ENCODE assay signal across 8 cellular contexts in genomic region chr1:159854693-159855192, GRCh38. TPM values are rescaled to one million over a fixed set of nuclear protein-coding genes. Genes with fewer than 3 reads are reported as not detected.
DNase-seq lines count a peak whose midpoint lies in the region; ATAC-seq, FAIRE-seq and TF ChIP-seq lines count a peak whose summit lies in the region.

No MANE protein-coding gene starts in this region.

- TF ChIP-seq EP300 in HepG2 (IDR thresholded peaks at IDR 0.05; ENCODE audit: low read depth in 2 of 2, low read length in 2 of 2) = no peak
- no peak for TF ChIP-seq EP300 in HepG2 (CRISPR knock-in tag; IDR thresholded peaks at IDR 0.05; ENCODE audit: borderline replicate concordance)

- DNase-seq in NCI-H345 (lab: John Stamatoyannopoulos, UW) = peak; percentile 80
- DNase-seq in activated CD4-positive, alpha-beta memory T cell treated with anti-CD3 and anti-CD28 coated beads for 36 hours = peak; percentile 86
- peak; percentile 7 for DNase-seq in HepG2 (ENCODE audit: low spot score)
- peak; percentile 75 to 82 for DNase-seq in stimulated activated CD4-positive, alpha-beta T cell treated with anti-CD3 and anti-CD28 coated beads, Interleukin-2, amount 100 ng/mL, for 24 hours
- DNase-seq in SJCRH30 = no peak

- intact Hi-C loops in activated CD4-positive, alpha-beta memory T cell treated with anti-CD3 and anti-CD28 coated beads for 36 hours (cut with micrococcal nuclease) = loop anchor here (2.0 kb wide), 3 partner anchors 28 to 74 kb away; partner anchors contain the start of genes DUSP23 and SLAMF8
- intact Hi-C loops in dendritic cell treated with granulocyte-macrophage colony-stimulating factor and Interleukin-4, amounts not matched to agents 40 ng/mL and 50 ng/mL, for 4 days (cut with micrococcal nuclease) = no loop called here
- intact Hi-C loops in HepG2 (cut with micrococcal nuclease; ENCODE audit: unreplicated experiment) = no loop called here

- H3K4me2 ChIP-seq in HepG2 (ENCODE audit: low read depth, low read length) = peak overlapping the region; percentile 42

- H3K4me1 Mint-ChIP-seq in activated CD4-positive, alpha-beta memory T cell treated with anti-CD3 and anti-CD28 coated beads for 36 hours (ENCODE audit: low read depth) = peaks cover 10% of the 10 kb centered on the region
- H3K4me1 Mint-ChIP-seq in dendritic cell treated with granulocyte-macrophage colony-stimulating factor and Interleukin-4, amounts not matched to agents 40 ng/mL and 50 ng/mL, for 4 days (ENCODE audit: low read depth) = peaks cover 59% of the 10 kb centered on the region

- H3K4me3 ChIP-seq in HepG2 (replicated peaks in 1 of 3; ENCODE audit: insufficient read depth in 1 of 3, low read depth in 2 of 3, low read length in 3 of 3) = peak overlapping the region in 1 of 3 experiments; percentile 33; a peak in 2 of 6 replicates
- H3K4me3 ChIP-seq in SJCRH30 = no peak overlapping the region

- no peaks in the 10 kb centered on the region for H3K36me3 Mint-ChIP-seq in activated CD4-positive, alpha-beta memory T cell treated with anti-CD3 and anti-CD28 coated beads for 36 hours
- no peaks in the 10 kb centered on the region for H3K36me3 Mint-ChIP-seq in dendritic cell treated with granulocyte-macrophage colony-stimulating factor and Interleukin-4, amounts not matched to agents 40 ng/mL and 50 ng/mL, for 4 days (ENCODE audit: low read depth)

- CTCF ChIA-PET in activated CD4-positive, alpha-beta memory T cell treated with anti-CD3 and anti-CD28 coated beads for 36 hours (lab: Charles Lee) = no interaction called here
- CTCF ChIA-PET in HepG2 (lab: Yijun Ruan, JAX; ENCODE audit: low intra/inter-chr PET ratio, low total read pairs) = no interaction called here

- H3K27me3 Mint-ChIP-seq in activated CD4-positive, alpha-beta memory T cell treated with anti-CD3 and anti-CD28 coated beads for 36 hours = no peaks in the 10 kb centered on the region
- H3K27me3 Mint-ChIP-seq in dendritic cell treated with granulocyte-macrophage colony-stimulating factor and Interleukin-4, amounts not matched to agents 40 ng/mL and 50 ng/mL, for 4 days = peaks cover 17% of the 10 kb centered on the region

- peak overlapping the region; percentile 79 for H3K4me3 Mint-ChIP-seq in activated CD4-positive, alpha-beta memory T cell treated with anti-CD3 and anti-CD28 coated beads for 36 hours
- peak overlapping the region; percentile 72 for H3K4me3 Mint-ChIP-seq in dendritic cell treated with granulocyte-macrophage colony-stimulating factor and Interleukin-4, amounts not matched to agents 40 ng/mL and 50 ng/mL, for 4 days

- H3K4me1 ChIP-seq in HepG2 (ENCODE audit: insufficient read depth, low read length) = no peaks in the 10 kb centered on the region
- H3K4me1 ChIP-seq in SJCRH30 = no peaks in the 10 kb centered on the region

- TF ChIP-seq POLR2A in HepG2 (IDR thresholded peaks at IDR 0.05; ENCODE audit: insufficient read depth in 1 of 2, low read depth in 2 of 2, low read length in 2 of 2) = no peak

- H3K9ac ChIP-seq in HepG2 (ENCODE audit: insufficient read depth, low read depth, low read length) = no peak overlapping the region

- in situ Hi-C loops in HepG2 (cut with HindIII; ENCODE audit: extremely low pct_ligation_motif_present, low pct_unique_long_range_greater_than_20kb) = no loop called here

- H4K20me1 ChIP-seq in HepG2 (ENCODE audit: insufficient read depth, low read length) = no peaks in the 10 kb centered on the region

- H3K9me3 Mint-ChIP-seq in activated CD4-positive, alpha-beta memory T cell treated with anti-CD3 and anti-CD28 coated beads for 36 hours = no peaks in the 10 kb centered on the region
- no peaks in the 10 kb centered on the region for H3K9me3 Mint-ChIP-seq in dendritic cell treated with granulocyte-macrophage colony-stimulating factor and Interleukin-4, amounts not matched to agents 40 ng/mL and 50 ng/mL, for 4 days

- H3K27ac ChIP-seq in HepG2 (ENCODE audit: extremely low read length, insufficient read depth, low read length) = no peak overlapping the region
- H3K27ac ChIP-seq in SJCRH30 = no peak overlapping the region

- no peaks in the 10 kb centered on the region for H3K36me3 ChIP-seq in HepG2 (replicated peaks in 1 of 2; ENCODE audit: control insufficient read depth in 1 of 2, insufficient read depth in 2 of 2, low read length in 2 of 2)
- H3K36me3 ChIP-seq in SJCRH30 = no peaks in the 10 kb centered on the region

- TF ChIP-seq CTCF in HepG2 (CRISPR knock-in tag; IDR thresholded peaks at IDR 0.05) = no peak

- no peaks in the 10 kb centered on the region for H3K79me2 ChIP-seq in HepG2 (ENCODE audit: insufficient read depth, low read length)

- POLR2A ChIA-PET in activated CD4-positive, alpha-beta memory T cell treated with anti-CD3 and anti-CD28 coated beads for 36 hours (lab: Charles Lee) = interaction anchor here (0.9 to 1.9 kb wide), 5 partner anchors 15 to 73 kb away, joined by 3 to 4 read pairs (median 4); partner anchors contain the start of gene TAGLN2
- POLR2A ChIA-PET in HepG2 (lab: Yijun Ruan, JAX) = no interaction called here

- H3K27ac Mint-ChIP-seq in activated CD4-positive, alpha-beta memory T cell treated with anti-CD3 and anti-CD28 coated beads for 36 hours = peak overlapping the region; percentile 3
- peak overlapping the region; percentile 18 for H3K27ac Mint-ChIP-seq in dendritic cell treated with granulocyte-macrophage colony-stimulating factor and Interleukin-4, amounts not matched to agents 40 ng/mL and 50 ng/mL, for 4 days

- H3K27me3 ChIP-seq in HepG2 (ENCODE audit: control insufficient read depth in 1 of 2, insufficient read depth in 2 of 2, low read length in 2 of 2) = peaks cover 4 to 27% of the 10 kb centered on the region in 2 experiments; a peak in 4 of 5 replicates
- H3K27me3 ChIP-seq in SJCRH30 = no peaks in the 10 kb centered on the region

- no peaks in the 10 kb centered on the region for H3K9me3 ChIP-seq in HepG2 (ENCODE audit: low read length)
- H3K9me3 ChIP-seq in SJCRH30 (replicated peaks) = no peaks in the 10 kb centered on the region

- no peak overlapping the region for H2AFZ ChIP-seq in HepG2 (ENCODE audit: low read length)

- WGBS in HepG2 (ENCODE audit: low lambda C conversion rate) = 0% methylated on average over 4 of the region's 59 CpGs

- peak; percentile 92 for ATAC-seq in GM18511 (IDR thresholded peaks at IDR 0.05; ENCODE audit: unreplicated experiment)
- ATAC-seq in HG02943 (IDR thresholded peaks at IDR 0.05; ENCODE audit: low read depth, unreplicated experiment) = peak; percentile 62
- peak; percentile 86 for ATAC-seq in HepG2

- no peak for TF ChIP-seq RAD21 in HepG2 (CRISPR knock-in tag; IDR thresholded peaks at IDR 0.05)

- FAIRE-seq in HepG2 (lab: Jason Lieb, UNC) = no peak

- BruUV-seq in HepG2 (replicated peaks; lab: Mats Ljungman, UMichigan) = no TSS peak

RNA-seq across cellular contexts. Expression of gene VSIG8, which starts 7.7 kb away (rescaled TPM):
- not detected for total RNA-seq in activated CD4-positive, alpha-beta memory T cell treated with anti-CD3 and anti-CD28 coated beads for 36 hours
- not detected in 2 replicates for total RNA-seq in HepG2 (2016; rRNA removed; fragmentation: Illumina TruSeq; extraction: Trizol)
- total RNA-seq in HepG2 (2016; cell fraction: cytosol; rRNA removed; fragmentation: Illumina TruSeq; extraction: Trizol; ENCODE audit: low read depth) = not detected in 2 replicates
- total RNA-seq in HepG2 (2016; cell fraction: insoluble cytoplasmic fraction; rRNA removed; fragmentation: Illumina TruSeq; extraction: Trizol) = not detected in 2 replicates
- not detected in 2 replicates for total RNA-seq in HepG2 (2016; cell fraction: membrane; rRNA removed; fragmentation: Illumina TruSeq; extraction: Trizol)
- total RNA-seq in HepG2 (2016; cell fraction: nucleus; rRNA removed; fragmentation: Illumina TruSeq; extraction: Trizol) = not detected in 2 replicates
- polyA plus RNA-seq in HepG2 (2011; rRNA removed) = not detected in 2 replicates
- polyA plus RNA-seq in HepG2 (2011; cell fraction: cytosol; rRNA removed) = not detected in 2 replicates
- not detected in 2 replicates for polyA plus RNA-seq in HepG2 (2011; cell fraction: nucleus; rRNA removed)
- not detected in 2 replicates for polyA plus RNA-seq in HepG2 (2012)
- polyA plus RNA-seq in HepG2 (2016; cell fraction: cytosol; fragmentation: Illumina TruSeq; extraction: Trizol; ENCODE audit: low read depth) = not detected in 2 replicates
- not detected in 2 replicates for polyA plus RNA-seq in HepG2 (2016; cell fraction: insoluble cytoplasmic fraction; fragmentation: Illumina TruSeq; extraction: Trizol; ENCODE audit: low read depth)
- polyA plus RNA-seq in HepG2 (2016; cell fraction: membrane; fragmentation: Illumina TruSeq; extraction: Trizol; ENCODE audit: low read depth) = not detected in 2 replicates
- not detected in 2 replicates for polyA plus RNA-seq in HepG2 (2016; cell fraction: nucleus; fragmentation: Illumina TruSeq; extraction: Trizol; ENCODE audit: insufficient read depth, low read depth)
- polyA minus RNA-seq in HepG2 (2011; rRNA and poly(A)+ RNA removed; ENCODE audit: low replicate concordance) = not detected in 2 replicates
- polyA minus RNA-seq in HepG2 (2011; cell fraction: cytosol; rRNA and poly(A)+ RNA removed) = not detected in 2 replicates
- not detected in 2 replicates for polyA minus RNA-seq in HepG2 (2011; cell fraction: nucleus; rRNA and poly(A)+ RNA removed)
- not detected in 2 replicates for total RNA-seq in SJCRH30 (2014; rRNA removed; shearing (Covaris generic))

RNA-seq across cellular contexts. Expression of gene SLAMF8, which starts 28.1 kb away (rescaled TPM):
- under 1 TPM; 0.53 to 0.55 TPM for total RNA-seq in activated CD4-positive, alpha-beta memory T cell treated with anti-CD3 and anti-CD28 coated beads for 36 hours
- total RNA-seq in HepG2 (2016; rRNA removed; fragmentation: Illumina TruSeq; extraction: Trizol) = not detected in 2 replicates
- not detected in 2 replicates for total RNA-seq in HepG2 (2016; cell fraction: cytosol; rRNA removed; fragmentation: Illumina TruSeq; extraction: Trizol; ENCODE audit: low read depth)
- total RNA-seq in HepG2 (2016; cell fraction: insoluble cytoplasmic fraction; rRNA removed; fragmentation: Illumina TruSeq; extraction: Trizol) = not detected in 2 replicates
- total RNA-seq in HepG2 (2016; cell fraction: membrane; rRNA removed; fragmentation: Illumina TruSeq; extraction: Trizol) = not detected in 2 replicates
- not detected in 2 replicates for total RNA-seq in HepG2 (2016; cell fraction: nucleus; rRNA removed; fragmentation: Illumina TruSeq; extraction: Trizol)
- not detected in 2 replicates for polyA plus RNA-seq in HepG2 (2011; rRNA removed)
- polyA plus RNA-seq in HepG2 (2011; cell fraction: cytosol; rRNA removed) = not detected in 2 replicates
- not detected in 2 replicates for polyA plus RNA-seq in HepG2 (2011; cell fraction: nucleus; rRNA removed)
- not detected in 2 replicates for polyA plus RNA-seq in HepG2 (2012)
- not detected in 2 replicates for polyA plus RNA-seq in HepG2 (2016; cell fraction: cytosol; fragmentation: Illumina TruSeq; extraction: Trizol; ENCODE audit: low read depth)
- polyA plus RNA-seq in HepG2 (2016; cell fraction: insoluble cytoplasmic fraction; fragmentation: Illumina TruSeq; extraction: Trizol; ENCODE audit: low read depth) = not detected in 2 replicates
- polyA plus RNA-seq in HepG2 (2016; cell fraction: membrane; fragmentation: Illumina TruSeq; extraction: Trizol; ENCODE audit: low read depth) = not detected in 2 replicates
- polyA plus RNA-seq in HepG2 (2016; cell fraction: nucleus; fragmentation: Illumina TruSeq; extraction: Trizol; ENCODE audit: insufficient read depth, low read depth) = not detected in 2 replicates
- polyA minus RNA-seq in HepG2 (2011; rRNA and poly(A)+ RNA removed; ENCODE audit: low replicate concordance) = not detected in 2 replicates
- not detected in 2 replicates for polyA minus RNA-seq in HepG2 (2011; cell fraction: cytosol; rRNA and poly(A)+ RNA removed)
- not detected in 2 replicates for polyA minus RNA-seq in HepG2 (2011; cell fraction: nucleus; rRNA and poly(A)+ RNA removed)
- total RNA-seq in SJCRH30 (2014; rRNA removed; shearing (Covaris generic)) = 0.05 TPM in 1 of 2 replicates, not detected in the other

RNA-seq across cellular contexts. Expression of gene CFAP45, which starts 45.2 kb away (rescaled TPM):
- total RNA-seq in activated CD4-positive, alpha-beta memory T cell treated with anti-CD3 and anti-CD28 coated beads for 36 hours = 1 to 10 TPM; 2.1 to 2.2 TPM
- not detected in 2 replicates for total RNA-seq in HepG2 (2016; rRNA removed; fragmentation: Illumina TruSeq; extraction: Trizol)
- total RNA-seq in HepG2 (2016; cell fraction: cytosol; rRNA removed; fragmentation: Illumina TruSeq; extraction: Trizol; ENCODE audit: low read depth) = not detected in 2 replicates
- not detected in 2 replicates for total RNA-seq in HepG2 (2016; cell fraction: insoluble cytoplasmic fraction; rRNA removed; fragmentation: Illumina TruSeq; extraction: Trizol)
- not detected in 2 replicates for total RNA-seq in HepG2 (2016; cell fraction: membrane; rRNA removed; fragmentation: Illumina TruSeq; extraction: Trizol)
- total RNA-seq in HepG2 (2016; cell fraction: nucleus; rRNA removed; fragmentation: Illumina TruSeq; extraction: Trizol) = not detected in 2 replicates
- polyA plus RNA-seq in HepG2 (2011; rRNA removed) = not detected in 2 replicates
- polyA plus RNA-seq in HepG2 (2011; cell fraction: cytosol; rRNA removed) = 0.09 TPM in 1 of 2 replicates, not detected in the other
- polyA plus RNA-seq in HepG2 (2011; cell fraction: nucleus; rRNA removed) = not detected in 2 replicates
- polyA plus RNA-seq in HepG2 (2012) = 0.13 TPM in 1 of 2 replicates, not detected in the other
- polyA plus RNA-seq in HepG2 (2016; cell fraction: cytosol; fragmentation: Illumina TruSeq; extraction: Trizol; ENCODE audit: low read depth) = not detected in 2 replicates
- not detected in 2 replicates for polyA plus RNA-seq in HepG2 (2016; cell fraction: insoluble cytoplasmic fraction; fragmentation: Illumina TruSeq; extraction: Trizol; ENCODE audit: low read depth)
- polyA plus RNA-seq in HepG2 (2016; cell fraction: membrane; fragmentation: Illumina TruSeq; extraction: Trizol; ENCODE audit: low read depth) = not detected in 2 replicates
- not detected in 2 replicates for polyA plus RNA-seq in HepG2 (2016; cell fraction: nucleus; fragmentation: Illumina TruSeq; extraction: Trizol; ENCODE audit: insufficient read depth, low read depth)
- not detected in 2 replicates for polyA minus RNA-seq in HepG2 (2011; rRNA and poly(A)+ RNA removed; ENCODE audit: low replicate concordance)
- polyA minus RNA-seq in HepG2 (2011; cell fraction: cytosol; rRNA and poly(A)+ RNA removed) = not detected in 2 replicates
- not detected in 2 replicates for polyA minus RNA-seq in HepG2 (2011; cell fraction: nucleus; rRNA and poly(A)+ RNA removed)
- 0.41 and 0.42 TPM in 2 replicates for total RNA-seq in SJCRH30 (2014; rRNA removed; shearing (Covaris generic))

RNA-seq across cellular contexts. Expression of gene FCRL6, which starts 52.6 kb away (rescaled TPM):
- total RNA-seq in activated CD4-positive, alpha-beta memory T cell treated with anti-CD3 and anti-CD28 coated beads for 36 hours = not detected
- total RNA-seq in HepG2 (2016; rRNA removed; fragmentation: Illumina TruSeq; extraction: Trizol) = not detected in 2 replicates
- total RNA-seq in HepG2 (2016; cell fraction: cytosol; rRNA removed; fragmentation: Illumina TruSeq; extraction: Trizol; ENCODE audit: low read depth) = not detected in 2 replicates
- total RNA-seq in HepG2 (2016; cell fraction: insoluble cytoplasmic fraction; rRNA removed; fragmentation: Illumina TruSeq; extraction: Trizol) = not detected in 2 replicates
- not detected in 2 replicates for total RNA-seq in HepG2 (2016; cell fraction: membrane; rRNA removed; fragmentation: Illumina TruSeq; extraction: Trizol)
- total RNA-seq in HepG2 (2016; cell fraction: nucleus; rRNA removed; fragmentation: Illumina TruSeq; extraction: Trizol) = not detected in 2 replicates
- polyA plus RNA-seq in HepG2 (2011; rRNA removed) = not detected in 2 replicates
- polyA plus RNA-seq in HepG2 (2011; cell fraction: cytosol; rRNA removed) = not detected in 2 replicates
- not detected in 2 replicates for polyA plus RNA-seq in HepG2 (2011; cell fraction: nucleus; rRNA removed)
- polyA plus RNA-seq in HepG2 (2012) = not detected in 2 replicates
- polyA plus RNA-seq in HepG2 (2016; cell fraction: cytosol; fragmentation: Illumina TruSeq; extraction: Trizol; ENCODE audit: low read depth) = not detected in 2 replicates
- not detected in 2 replicates for polyA plus RNA-seq in HepG2 (2016; cell fraction: insoluble cytoplasmic fraction; fragmentation: Illumina TruSeq; extraction: Trizol; ENCODE audit: low read depth)
- not detected in 2 replicates for polyA plus RNA-seq in HepG2 (2016; cell fraction: membrane; fragmentation: Illumina TruSeq; extraction: Trizol; ENCODE audit: low read depth)
- polyA plus RNA-seq in HepG2 (2016; cell fraction: nucleus; fragmentation: Illumina TruSeq; extraction: Trizol; ENCODE audit: insufficient read depth, low read depth) = not detected in 2 replicates
- not detected in 2 replicates for polyA minus RNA-seq in HepG2 (2011; rRNA and poly(A)+ RNA removed; ENCODE audit: low replicate concordance)
- not detected in 2 replicates for polyA minus RNA-seq in HepG2 (2011; cell fraction: cytosol; rRNA and poly(A)+ RNA removed)
- polyA minus RNA-seq in HepG2 (2011; cell fraction: nucleus; rRNA and poly(A)+ RNA removed) = not detected in 2 replicates
- not detected in 2 replicates for total RNA-seq in SJCRH30 (2014; rRNA removed; shearing (Covaris generic))

Comparison
In these comparisons a context has a peak if more than half of its experiments do, and no peak if none do; other contexts are left out.
1. DNase-seq: peak in NCI-H345 (single experiment), activated CD4-positive, alpha-beta memory T cell treated with anti-CD3 and anti-CD28 coated beads for 36 hours (single experiment), HepG2 (single experiment) and stimulated activated CD4-positive, alpha-beta T cell treated with anti-CD3 and anti-CD28 coated beads, Interleukin-2, amount 100 ng/mL, for 24 hours (2 of 2); none in SJCRH30 (0 of 2).
2. Peak in every context shown above with its lines, with median percentiles within 50 percentile points of each other: ATAC-seq.